Comparison of ENCODE assay signal across 9 cellular contexts in genomic region chr14:56199976-56200577, GRCh38.
A peak's percentile ranks its signal among the peaks of the same experiment; 100 is the strongest.
DNase-seq lines count a peak whose midpoint lies in the region; ATAC-seq and TF ChIP-seq lines count a peak whose summit lies in the region.
"Had no signal": no experiment of that assay in that cellular context is flagged by ENCODE, and none has a peak within 500 bp of the region (broad histone marks: within the 10 kb centered on the region; RNA-seq: fewer than 3 reads in every experiment).

No MANE protein-coding gene starts in this region.

- H3K36me3 ChIP-seq in breast epithelium: no peaks in the 10 kb centered on the region
- no peaks in the 10 kb centered on the region for H3K36me3 ChIP-seq in mammary epithelial cell (ENCODE audit: insufficient read depth, low read length)
- H3K36me3 ChIP-seq in duodenal mucosa (ENCODE audit: control insufficient read depth in 1 of 2, insufficient read depth in 2 of 2, low read length in 2 of 2): no peaks in the 10 kb centered on the region
- no peaks in the 10 kb centered on the region for H3K36me3 ChIP-seq in urinary bladder (ENCODE audit: insufficient read depth)

- no peaks in the 10 kb centered on the region for H3K79me2 ChIP-seq in mammary epithelial cell (ENCODE audit: insufficient read depth, low read length)

- H3K4me3 ChIP-seq in breast epithelium: no peak overlapping the region
- no peak overlapping the region for H3K4me3 ChIP-seq in mammary epithelial cell (replicated peaks in 1 of 3; ENCODE audit: insufficient read depth in 1 of 3, low read depth in 2 of 3, low read length in 3 of 3)
- H3K4me3 ChIP-seq in duodenal mucosa (ENCODE audit: low read depth in 1 of 2, low read length in 2 of 2): no peak overlapping the region
- no peak overlapping the region for H3K4me3 ChIP-seq in urinary bladder (ENCODE audit: low read depth, low read length)

- H3K9ac ChIP-seq in mammary epithelial cell (ENCODE audit: insufficient read depth, low read length) (no peak overlapping the region), duodenal mucosa (ENCODE audit: low read depth in 1 of 2, low read length in 2 of 2) (no peak overlapping the region)

- TF ChIP-seq CTCF in breast epithelium (IDR thresholded peaks at IDR 0.05): no peak
- TF ChIP-seq CTCF in mammary epithelial cell (conservative IDR thresholded peaks at IDR 0.05 in 1 of 2, IDR thresholded peaks at IDR 0.05 in 1 of 2; ENCODE audit: extremely low read depth in 1 of 2, insufficient read depth in 1 of 2, low read depth in 1 of 2, low read length in 2 of 2): no peak
- no peak for TF ChIP-seq CTCF in omental fat pad (IDR thresholded peaks at IDR 0.05)

- peak; percentile 49 for ATAC-seq in HG03039 (IDR thresholded peaks at IDR 0.05; ENCODE audit: unreplicated experiment)
- ATAC-seq in omental fat pad (ENCODE audit: low FRiP score): no peak

- TF ChIP-seq POLR2A in breast epithelium (IDR thresholded peaks at IDR 0.05): no peak

- H2AFZ ChIP-seq in mammary epithelial cell (ENCODE audit: low read depth, low read length): no peak overlapping the region

- no peak overlapping the region for H3K4me2 ChIP-seq in mammary epithelial cell (ENCODE audit: insufficient read depth, low read depth, low read length)

- H4K20me1 ChIP-seq in mammary epithelial cell (ENCODE audit: insufficient read depth, low read length): no peaks in the 10 kb centered on the region

- in situ Hi-C loops in mammary epithelial cell (cut with MboI; ENCODE audit: low sequenced_read_pairs in 2 of 2): no loop called here

- no TSS peak for BruUV-seq in mammary epithelial cell (replicated peaks; lab: Mats Ljungman, UMichigan)

- DNase-seq in breast epithelium (ENCODE audit: low spot score in 2 of 2) (no peak), mammary epithelial cell (no peak), AG20443 (ENCODE audit: low spot score) (no peak), omental fat pad (ENCODE audit: low spot score) (no peak), NCI-H82 (lab: John Stamatoyannopoulos, UW) (no peak)
- DNase-seq: activated CD4-positive, alpha-beta T cell treated with anti-CD3 and anti-CD28 coated beads for 48 hours had no signal

- no peaks in the 10 kb centered on the region for H3K9me3 ChIP-seq in breast epithelium
- no peaks in the 10 kb centered on the region for H3K9me3 ChIP-seq in mammary epithelial cell (replicated peaks; ENCODE audit: insufficient read depth, low read length)
- no peaks in the 10 kb centered on the region for H3K9me3 ChIP-seq in duodenal mucosa (ENCODE audit: control insufficient read depth in 1 of 2, low read length in 2 of 2)

- CTCF ChIA-PET in mammary epithelial cell (lab: Charles Lee; ENCODE audit: low non-redundant PET): no interaction called here

- H3K27ac ChIP-seq in breast epithelium (peak overlapping the region; percentile 24 to 77), mammary epithelial cell (ENCODE audit: insufficient read depth, low read depth, low read length) (no peak overlapping the region), duodenal mucosa (ENCODE audit: low read depth, low read length) (peak overlapping the region; percentile 53), urinary bladder (ENCODE audit: low read depth) (peak overlapping the region; percentile 82)

- H3K27me3 ChIP-seq in breast epithelium (no peaks in the 10 kb centered on the region), mammary epithelial cell (ENCODE audit: insufficient read depth, low read length) (peaks cover 2% of the 10 kb centered on the region), duodenal mucosa (ENCODE audit: control insufficient read depth in 1 of 2, insufficient read depth in 2 of 2, low read length in 2 of 2) (no peaks in the 10 kb centered on the region)

- intact Hi-C loops in breast epithelium (cut with DNase I; ENCODE audit: low total_unique reads): no loop called here
- intact Hi-C loops in mammary epithelial cell (cut with micrococcal nuclease): no loop called here

- 74% methylated on average over 7 of the region's 7 CpGs for WGBS in mammary epithelial cell (ENCODE audit: low coverage, missing lambda C conversion rate)
- WGBS in urinary bladder: 75% methylated on average over 7 of the region's 7 CpGs

- H3K4me1 ChIP-seq in breast epithelium: no peaks in the 10 kb centered on the region
- no peaks in the 10 kb centered on the region for H3K4me1 ChIP-seq in mammary epithelial cell (ENCODE audit: insufficient read depth, low read length)
- peaks cover 31 to 48% of the 10 kb centered on the region in 2 donors for H3K4me1 ChIP-seq in duodenal mucosa (ENCODE audit: control insufficient read depth in 1 of 2, insufficient read depth in 2 of 2, low read length in 2 of 2)
- peaks cover 2% of the 10 kb centered on the region for H3K4me1 ChIP-seq in urinary bladder (ENCODE audit: insufficient read depth)

- dilution Hi-C loops in mammary epithelial cell (cut with HindIII; ENCODE audit: low sequenced_read_pairs): no loop called here
